In genomic region chr17:17111401-17112393, GRCh38 we compare ENCODE assay signal across 16 cellular contexts.
DNase-seq lines count a peak whose midpoint lies in the region; ATAC-seq and TF ChIP-seq lines count a peak whose summit lies in the region.
"Had no signal": no experiment of that assay in that cellular context is flagged by ENCODE, and none has a peak within 500 bp of the region (broad histone marks: within the 10 kb centered on the region; RNA-seq: fewer than 3 reads in every experiment).

No MANE protein-coding gene starts in this region.

- POLR2A ChIA-PET in CD8-positive, alpha-beta T cell (lab: Charles Lee): interaction anchor here (0.6 to 1.1 kb wide), 2 partner anchors 14 to 23 kb away, joined by 3 read pairs; no protein-coding TSS in a partner anchor
- POLR2A ChIA-PET in PC-9 (lab: Charles Lee; ENCODE audit: unreplicated experiment): no interaction called here

- H3K4me3 ChIP-seq in CD8-positive, alpha-beta T cell (ENCODE audit: low read depth, low read length): no peak overlapping the region
- no peak overlapping the region for H3K4me3 ChIP-seq in PC-9
- no peak overlapping the region for H3K4me3 ChIP-seq in spleen
- H3K4me3 ChIP-seq: ovary had no signal

- H3K4me2 ChIP-seq in PC-9: no peak overlapping the region

- H3K27ac Mint-ChIP-seq in CD8-positive, alpha-beta T cell: peak overlapping the region; percentile 60
- H3K27ac Mint-ChIP-seq: activated T-helper 1 cell treated with anti-CD3 and anti-CD28 coated beads, Interleukin-12 subunit alpha, Interleukin-12 subunit beta, Interleukin-2, Interleukin-4 antibody, amounts not matched to agents 30 ng/mL and 10 ng/mL and 1 ng/mL, durations not matched to agents 14 hours and 24 hours and 36 hours had no signal

- H3K36me3 ChIP-seq in CD8-positive, alpha-beta T cell (ENCODE audit: insufficient read depth, low read length): no peaks in the 10 kb centered on the region
- peaks cover 19% of the 10 kb centered on the region for H3K36me3 ChIP-seq in PC-9 (ENCODE audit: low read depth)
- peaks cover 0 to 14% (median 0%) of the 10 kb centered on the region in 6 donors for H3K36me3 ChIP-seq in spleen
- H3K36me3 ChIP-seq: ovary had no signal

- no peak for TF ChIP-seq POLR2A in spleen (IDR thresholded peaks at IDR 0.05)

- 88 to 93% (median 91%) methylated on average over 25 to 26 of the region's 26 CpGs for WGBS in spleen, 5 donors

- no peak for DNase-seq in CD8-positive, alpha-beta T cell
- DNase-seq in PC-9 (no peak), left cardiac atrium (peak; percentile 20), spleen (peak; percentile 72), iPS-NIHi11 (ENCODE audit: low spot score) (no peak), NCI-H1417 treated with DMSO at 0.1 percent for 48 hours (lab: John Stamatoyannopoulos, UW) (no peak)
- DNase-seq: activated CD4-positive, alpha-beta T cell treated with anti-CD3 and anti-CD28 coated beads for 48 hours; amniotic stem cell; dermis blood vessel endothelial cell; mesendoderm; NCI-H2029; ovary; SHP77 treated with DMSO at 0.1 percent for 48 hours; stimulated activated CD4-positive, alpha-beta T cell treated with anti-CD3 and anti-CD28 coated beads, Interleukin-12 subunit alpha, Interleukin-12 subunit beta, amount 100 ng/mL, for 4 hours had no signal

- no peaks in the 10 kb centered on the region for H3K27me3 Mint-ChIP-seq in CD8-positive, alpha-beta T cell (ENCODE audit: low read depth)

- no peaks in the 10 kb centered on the region for H3K9me3 Mint-ChIP-seq in CD8-positive, alpha-beta T cell
- H3K9me3 Mint-ChIP-seq: activated T-helper 1 cell treated with anti-CD3 and anti-CD28 coated beads, Interleukin-12 subunit alpha, Interleukin-12 subunit beta, Interleukin-2, Interleukin-4 antibody, amounts not matched to agents 30 ng/mL and 10 ng/mL and 1 ng/mL, durations not matched to agents 14 hours and 24 hours and 36 hours had no signal

- H3K4me1 ChIP-seq in CD8-positive, alpha-beta T cell (ENCODE audit: insufficient read depth, low read length): peaks cover 52% of the 10 kb centered on the region
- H3K4me1 ChIP-seq in PC-9 (replicated peaks; ENCODE audit: insufficient read depth) (peaks cover 41% of the 10 kb centered on the region), spleen (peaks cover 47 to 98% (median 78%) of the 10 kb centered on the region in 6 donors)

- no TSS peak for BruUV-seq in PC-9 (replicated peaks; lab: Mats Ljungman, UMichigan)

- no peak for TF ChIP-seq CTCF in CD8-positive, alpha-beta T cell (IDR thresholded peaks at IDR 0.05)
- TF ChIP-seq CTCF in PC-9 (conservative IDR thresholded peaks at IDR 0.05): no peak
- no peak for TF ChIP-seq CTCF in spleen (IDR thresholded peaks at IDR 0.05 in 8 of 11, conservative IDR thresholded peaks at IDR 0.05 in 3 of 11)

- H3K27me3 ChIP-seq in CD8-positive, alpha-beta T cell (ENCODE audit: insufficient read depth, low read length): no peaks in the 10 kb centered on the region
- H3K27me3 ChIP-seq in PC-9 (ENCODE audit: insufficient read depth, low read depth) (no peaks in the 10 kb centered on the region), spleen (replicated peaks in 1 of 7) (no peaks in the 10 kb centered on the region)
- H3K27me3 ChIP-seq: ovary had no signal

- peaks cover 100% of the 10 kb centered on the region for H3K79me2 ChIP-seq in PC-9 (ENCODE audit: low read depth)

- H3K4me1 Mint-ChIP-seq in CD8-positive, alpha-beta T cell (ENCODE audit: low read depth): peaks cover 77% of the 10 kb centered on the region

- H3K27ac ChIP-seq in CD8-positive, alpha-beta T cell (ENCODE audit: low read depth, low read length): no peak overlapping the region
- H3K27ac ChIP-seq in PC-9: peak overlapping the region; percentile 60; the same call in 1 of the 2 replicates
- peak overlapping the region in 3 of 8 donors; percentile 21 to 72 (median 54) for H3K27ac ChIP-seq in spleen
- H3K27ac ChIP-seq: ovary had no signal

- no peaks in the 10 kb centered on the region for H3K9me2 ChIP-seq in PC-9 (ENCODE audit: insufficient read depth)

- CTCF ChIA-PET in CD8-positive, alpha-beta T cell (lab: Charles Lee): no interaction called here
- CTCF ChIA-PET in PC-9 (lab: Charles Lee): interaction anchor here (0.7 kb wide), 1 partner anchor 31 kb away, joined by 7 read pairs; no protein-coding TSS in a partner anchor

- H3K36me3 Mint-ChIP-seq in CD8-positive, alpha-beta T cell: peaks cover under 1% of the 10 kb centered on the region

- no peak overlapping the region for H2AFZ ChIP-seq in PC-9

- no peak for ATAC-seq in CD8-positive, alpha-beta T cell
- no peak for ATAC-seq in left cardiac atrium
- ATAC-seq in HG03097 (IDR thresholded peaks at IDR 0.05; ENCODE audit: low FRiP score, unreplicated experiment): no peak

- H3F3A ChIP-seq in PC-9 (ENCODE audit: insufficient read depth, low read depth): peaks cover 68% of the 10 kb centered on the region

- intact Hi-C loops in CD8-positive, alpha-beta T cell (cut with DNase I, micrococcal nuclease): no loop called here
- intact Hi-C loops in PC-9 (cut with micrococcal nuclease; ENCODE audit: unreplicated experiment): no loop called here
- intact Hi-C loops in left cardiac atrium (cut with DNase I): loop anchor here in 1 of 2 donors (10.0 kb wide), 1 partner anchor 107 kb away; no protein-coding TSS in a partner anchor
- intact Hi-C loops in spleen (cut with DNase I; ENCODE audit: low total_unique reads): no loop called here

- H3K4me3 Mint-ChIP-seq in CD8-positive, alpha-beta T cell: no peak overlapping the region
- H3K4me3 Mint-ChIP-seq: activated T-helper 1 cell treated with anti-CD3 and anti-CD28 coated beads, Interleukin-12 subunit alpha, Interleukin-12 subunit beta, Interleukin-2, Interleukin-4 antibody, amounts not matched to agents 30 ng/mL and 10 ng/mL and 1 ng/mL, durations not matched to agents 14 hours and 24 hours and 36 hours had no signal

- H4K20me1 ChIP-seq in PC-9 (ENCODE audit: insufficient read depth): peaks cover 99% of the 10 kb centered on the region

- no peaks in the 10 kb centered on the region for H3K9me3 ChIP-seq in CD8-positive, alpha-beta T cell (ENCODE audit: low read length)
- H3K9me3 ChIP-seq in PC-9 (ENCODE audit: insufficient read depth, low read depth) (no peaks in the 10 kb centered on the region), spleen (no peaks in the 10 kb centered on the region)
- H3K9me3 ChIP-seq: ovary had no signal

Comparison
In these comparisons a context has a peak if more than half of its experiments do, and no peak if none do; other contexts are left out.
1. DNase-seq: peak in left cardiac atrium (single experiment) and spleen (single experiment); none in CD8-positive, alpha-beta T cell (0 of 7), PC-9 (0 of 2), iPS-NIHi11 (single experiment) and NCI-H1417 treated with DMSO at 0.1 percent for 48 hours (single experiment).